22 cellular contexts compared by ENCODE assay signal in genomic region chr14:105268736-105269354, GRCh38.
"Had no signal": no experiment of that assay in that cellular context is flagged by ENCODE, and none has a peak within 500 bp of the region (broad histone marks: within the 10 kb centered on the region; RNA-seq: fewer than 3 reads in every experiment).

No MANE protein-coding gene starts in this region.

- DNase-seq: activated CD4-positive, alpha-beta memory T cell treated with anti-CD3 and anti-CD28 coated beads, Interleukin-2, amount 10 ng/mL, durations not matched to agents 7 days and 5 days; activated CD4-positive, alpha-beta T cell treated with anti-CD3 and anti-CD28 coated beads, Interleukin-2, amount 50 U/mL, for 1 hour; activated CD4-positive, CD25-positive, alpha-beta regulatory T cell; activated gamma-delta T cell treated with Interleukin-2 at 50 U/mL for 16 hours; activated naive CD4-positive, alpha-beta T cell treated with anti-CD3 and anti-CD28 coated beads, Interleukin-2, amount 50 U/mL, for 16 hours; activated T-cell treated with anti-CD3 and anti-CD28 coated beads for 4 hours; activated T-cell treated with anti-CD3 and anti-CD28 coated beads, Interleukin-2, amount 50 U/mL, for 48 hours; KG1; NCI-H1048; NCI-H1417; NCI-H2029; NCI-H510A treated with DMSO at 0.1 percent for 48 hours; NCI-H69; NK-92 treated with Interleukin-12 subunit alpha and Interleukin-12 subunit beta, amount 100 ng/mL, for 24 hours; OCI-M1; RPMI8226; T-cell; T-helper 2 cell; T1000 had no signal

- H3K4me3 Mint-ChIP-seq: activated CD4-positive, alpha-beta memory T cell treated with anti-CD3 and anti-CD28 coated beads, Interleukin-2, amount 10 ng/mL, durations not matched to agents 7 days and 5 days; brain; T-cell had no signal

- ATAC-seq: T-cell had no signal

- H3K9me3 Mint-ChIP-seq: activated CD4-positive, alpha-beta memory T cell treated with anti-CD3 and anti-CD28 coated beads, Interleukin-2, amount 10 ng/mL, durations not matched to agents 7 days and 5 days; activated T-helper 2 cell treated with anti-CD3 and anti-CD28 coated beads, Interferon-gamma antibody, Interleukin-2, Interleukin-4, amounts not matched to agents 10 μg/mL and 5 μg/mL and 100 μg/mL, durations not matched to agents 14 hours and 24 hours and 36 hours; T-cell had no signal

- H3K4me1 Mint-ChIP-seq: activated CD4-positive, alpha-beta memory T cell treated with anti-CD3 and anti-CD28 coated beads, Interleukin-2, amount 10 ng/mL, durations not matched to agents 7 days and 5 days had no signal

- H3K27ac ChIP-seq: SK-N-MC had no signal

- H3K27me3 Mint-ChIP-seq: activated CD4-positive, alpha-beta memory T cell treated with anti-CD3 and anti-CD28 coated beads, Interleukin-2, amount 10 ng/mL, durations not matched to agents 7 days and 5 days; brain; T-cell had no signal

- H3K27ac Mint-ChIP-seq: activated CD4-positive, alpha-beta memory T cell treated with anti-CD3 and anti-CD28 coated beads, Interleukin-2, amount 10 ng/mL, durations not matched to agents 7 days and 5 days; activated T-helper 2 cell treated with anti-CD3 and anti-CD28 coated beads, Interferon-gamma antibody, Interleukin-2, Interleukin-4, amounts not matched to agents 10 μg/mL and 5 μg/mL and 100 μg/mL, durations not matched to agents 14 hours and 24 hours and 36 hours; T-cell had no signal

- H3K4me3 ChIP-seq: SK-N-MC had no signal
